9 cellular contexts compared by ENCODE assay signal in the genomic region with DNA sequence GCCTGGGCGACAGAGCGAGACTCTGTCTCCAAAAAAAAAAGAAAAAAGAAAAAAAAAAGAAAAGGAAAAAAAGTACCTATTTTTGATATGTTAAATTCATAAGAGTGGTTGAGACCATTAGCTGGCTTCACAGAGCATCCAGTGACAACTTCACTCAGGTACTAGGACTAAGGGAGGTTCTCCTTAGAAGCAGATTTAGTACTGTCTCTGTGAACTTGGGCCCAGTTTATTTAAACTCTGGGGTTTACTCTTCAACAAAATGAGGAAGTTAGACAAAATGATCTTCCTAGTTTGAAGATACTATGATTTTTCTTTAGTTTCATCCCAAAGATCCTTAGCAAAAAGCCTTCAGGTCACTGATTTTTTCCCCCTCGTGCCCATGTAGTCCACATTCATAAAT. TPM values are rescaled to one million over a fixed set of nuclear protein-coding genes. Genes with fewer than 3 reads are reported as not detected.
"Had no signal": no experiment of that assay in that cellular context is flagged by ENCODE, and none has a peak within 500 bp of the region (broad histone marks: within the 10 kb centered on the region; RNA-seq: fewer than 3 reads in every experiment).

No MANE protein-coding gene starts in this region.

- H3K79me2 ChIP-seq: parathyroid adenoma had no signal

- H3K27ac ChIP-seq: ascending aorta, esophagus muscularis mucosa, parathyroid adenoma, stomach had no signal

- H3K27me3 ChIP-seq: ascending aorta, esophagus muscularis mucosa, stomach had no signal

- H3K4me3 Mint-ChIP-seq: activated CD4-positive, alpha-beta memory T cell treated with anti-CD3 and anti-CD28 coated beads for 36 hours; mesothelial cell of epicardium had no signal

- H3K9me3 Mint-ChIP-seq: activated CD4-positive, alpha-beta memory T cell treated with anti-CD3 and anti-CD28 coated beads for 36 hours; mesothelial cell of epicardium had no signal

- H3K4me3 ChIP-seq: ascending aorta, esophagus muscularis mucosa, stomach had no signal

- H3K4me1 ChIP-seq: ascending aorta, parathyroid adenoma, stomach had no signal

- H3K9me3 ChIP-seq: ascending aorta, esophagus muscularis mucosa, stomach had no signal

- H3K9ac ChIP-seq: parathyroid adenoma had no signal

- DNase-seq: activated CD4-positive, alpha-beta memory T cell treated with anti-CD3 and anti-CD28 coated beads for 36 hours; activated naive CD4-positive, alpha-beta T cell; glutamatergic neuron; stimulated activated CD4-positive, alpha-beta T cell treated with anti-CD3 and anti-CD28 coated beads, Interleukin-4, amount 100 ng/mL, for 24 hours; stomach had no signal

- H2AFZ ChIP-seq: parathyroid adenoma had no signal

- H3K27me3 Mint-ChIP-seq: activated CD4-positive, alpha-beta memory T cell treated with anti-CD3 and anti-CD28 coated beads for 36 hours had no signal

- H3K27ac Mint-ChIP-seq: activated CD4-positive, alpha-beta memory T cell treated with anti-CD3 and anti-CD28 coated beads for 36 hours; mesothelial cell of epicardium had no signal

RNA-seq across cellular contexts. Expression of a gene that starts 31.3 kb away (rescaled TPM):
- total RNA-seq: ascending aorta had no signal
